In genomic region chr12:27551172-27551840, GRCh38 we compare ENCODE assay signal across 17 cellular contexts. TPM values are rescaled to one million over a fixed set of nuclear protein-coding genes. Genes with fewer than 3 reads are reported as not detected.
A peak's percentile ranks its signal among the peaks of the same experiment; 100 is the strongest.
DNase-seq lines count a peak whose midpoint lies in the region; ATAC-seq, FAIRE-seq and TF ChIP-seq lines count a peak whose summit lies in the region.
"Had no signal": no experiment of that assay in that cellular context is flagged by ENCODE, and none has a peak within 500 bp of the region (broad histone marks: within the 10 kb centered on the region; RNA-seq: fewer than 3 reads in every experiment).

No MANE protein-coding gene starts in this region.

- FAIRE-seq in HepG2 (lab: Jason Lieb, UNC) = no peak
- FAIRE-seq: GM12892 had no signal

- no peak for TF ChIP-seq EP300 in HepG2 (IDR thresholded peaks at IDR 0.05; ENCODE audit: low read depth in 2 of 2, low read length in 2 of 2)
- no peak for TF ChIP-seq EP300 in HepG2 (CRISPR knock-in tag; IDR thresholded peaks at IDR 0.05; ENCODE audit: borderline replicate concordance)

- no peaks in the 10 kb centered on the region for H4K20me1 ChIP-seq in HepG2 (ENCODE audit: insufficient read depth, low read length)

- TF ChIP-seq POLR2A in HepG2 (IDR thresholded peaks at IDR 0.05; ENCODE audit: insufficient read depth in 1 of 2, low read depth in 2 of 2, low read length in 2 of 2) (no peak), right lobe of liver (IDR thresholded peaks at IDR 0.05) (no peak)

- WGBS in HepG2 (ENCODE audit: low lambda C conversion rate) = 85% methylated on average over 9 of the region's 9 CpGs
- 48% methylated on average over 7 of the region's 9 CpGs for WGBS in right lobe of liver (ENCODE audit: insufficient coverage, low coverage, low lambda C conversion rate, missing lambda C conversion rate)

- in situ Hi-C loops in HepG2 (cut with HindIII; ENCODE audit: extremely low pct_ligation_motif_present, low pct_unique_long_range_greater_than_20kb) = no loop called here

- no peak overlapping the region for H3K4me3 Mint-ChIP-seq in progenitor cell of endocrine pancreas (ENCODE audit: low read depth)
- H3K4me3 Mint-ChIP-seq: activated naive CD8-positive, alpha-beta T cell treated with anti-CD3 and anti-CD28 coated beads for 36 hours; T-helper 1 cell treated with Interleukin-12 subunit alpha and Interleukin-12 subunit beta and Interleukin-4 antibody, amounts not matched to agents 30 μg/mL and 1 μg/mL, for 36 hours had no signal

- BruUV-seq in HepG2 (replicated peaks; lab: Mats Ljungman, UMichigan) = no TSS peak

- H3K4me2 ChIP-seq in HepG2 (ENCODE audit: low read depth, low read length) = no peak overlapping the region

- H3K36me3 ChIP-seq in HepG2 (replicated peaks in 1 of 2; ENCODE audit: control insufficient read depth in 1 of 2, insufficient read depth in 2 of 2, low read length in 2 of 2) = no peaks in the 10 kb centered on the region
- no peaks in the 10 kb centered on the region for H3K36me3 ChIP-seq in right lobe of liver
- H3K36me3 ChIP-seq: neutrophil had no signal

- no peaks in the 10 kb centered on the region for H3K9me3 Mint-ChIP-seq in progenitor cell of endocrine pancreas (ENCODE audit: low read depth)
- H3K9me3 Mint-ChIP-seq: activated naive CD8-positive, alpha-beta T cell treated with anti-CD3 and anti-CD28 coated beads for 36 hours; HFFc6; T-helper 1 cell treated with Interleukin-12 subunit alpha and Interleukin-12 subunit beta and Interleukin-4 antibody, amounts not matched to agents 30 μg/mL and 1 μg/mL, for 36 hours had no signal

- H3K4me1 ChIP-seq in HepG2 (ENCODE audit: insufficient read depth, low read length) (peaks cover 75% of the 10 kb centered on the region), right lobe of liver (peaks cover 0 to 55% (median 26%) of the 10 kb centered on the region in 4 donors)

- peaks cover 1% of the 10 kb centered on the region for H3K36me3 Mint-ChIP-seq in progenitor cell of endocrine pancreas (ENCODE audit: insufficient read depth)
- H3K36me3 Mint-ChIP-seq: activated naive CD8-positive, alpha-beta T cell treated with anti-CD3 and anti-CD28 coated beads for 36 hours had no signal

- H3K79me2 ChIP-seq in HepG2 (ENCODE audit: insufficient read depth, low read length) = peaks cover 33% of the 10 kb centered on the region

- ATAC-seq in HepG2 = no peak
- ATAC-seq in right lobe of liver = no peak
- no peak for ATAC-seq in GM21576 (IDR thresholded peaks at IDR 0.05; ENCODE audit: unreplicated experiment)
- no peak for ATAC-seq in GM18907 (IDR thresholded peaks at IDR 0.05; ENCODE audit: unreplicated experiment)

- TF ChIP-seq RAD21 in HepG2 (CRISPR knock-in tag; IDR thresholded peaks at IDR 0.05) = no peak

- DNase-seq in HepG2 (ENCODE audit: low spot score) (no peak), right lobe of liver (no peak), progenitor cell of endocrine pancreas (ENCODE audit: low spot score, unreplicated experiment) (no peak), activated gamma-delta T cell (lab: John Stamatoyannopoulos, UW) (no peak)
- DNase-seq: activated naive CD8-positive, alpha-beta T cell treated with anti-CD3 and anti-CD28 coated beads for 36 hours; activated T-cell treated with anti-CD3 and anti-CD28 coated beads for 4 hours; cerebellar nuclear complex; HFFc6; NCI-H187; NCI-H69 had no signal

- H3K27ac ChIP-seq in HepG2 (ENCODE audit: extremely low read length, insufficient read depth, low read length) (peak overlapping the region; percentile 86), right lobe of liver (no peak overlapping the region), layer of hippocampus (ENCODE audit: low read depth, low read length) (peak overlapping the region; percentile 94), skin epidermis (peak overlapping the region in 14 of 21 experiments; percentile 1 to 87 (median 48))
- H3K27ac ChIP-seq: neutrophil had no signal

- H3K4me3 ChIP-seq in HepG2 (replicated peaks in 1 of 3; ENCODE audit: insufficient read depth in 1 of 3, low read depth in 2 of 3, low read length in 3 of 3) (no peak overlapping the region), right lobe of liver (no peak overlapping the region), skin epidermis (no peak overlapping the region)

- POLR2A ChIA-PET in HepG2 (lab: Yijun Ruan, JAX) = interaction anchor here (1.4 to 5.1 kb wide), 2 partner anchors 24 to 27 kb away, joined by 5 to 65 read pairs; partner anchors contain the start of gene PPFIBP1

- no peak overlapping the region for H3K9ac ChIP-seq in HepG2 (ENCODE audit: insufficient read depth, low read depth, low read length)

- CTCF ChIA-PET in HepG2 (lab: Yijun Ruan, JAX; ENCODE audit: low intra/inter-chr PET ratio, low total read pairs) = no interaction called here

- no peaks in the 10 kb centered on the region for H3K9me3 ChIP-seq in HepG2 (ENCODE audit: low read length)
- H3K9me3 ChIP-seq in right lobe of liver = no peaks in the 10 kb centered on the region
- H3K9me3 ChIP-seq: neutrophil had no signal

- peaks cover 26% of the 10 kb centered on the region for H3K4me1 Mint-ChIP-seq in progenitor cell of endocrine pancreas (ENCODE audit: low read depth)

- TF ChIP-seq CTCF in HepG2 (CRISPR knock-in tag; IDR thresholded peaks at IDR 0.05) = no peak
- no peak for TF ChIP-seq CTCF in right lobe of liver (IDR thresholded peaks at IDR 0.05)
- TF ChIP-seq CTCF in progenitor cell of endocrine pancreas (IDR thresholded peaks at IDR 0.05; ENCODE audit: unreplicated experiment) = no peak

- intact Hi-C loops in HepG2 (cut with micrococcal nuclease; ENCODE audit: unreplicated experiment) = loop anchor here (10.0 kb wide), 1 partner anchor 153 kb away; no protein-coding TSS in a partner anchor
- intact Hi-C loops in right lobe of liver (cut with DNase I) = no loop called here

- no peak overlapping the region for H2AFZ ChIP-seq in HepG2 (ENCODE audit: low read length)

- H3K27ac Mint-ChIP-seq in progenitor cell of endocrine pancreas = no peak overlapping the region
- H3K27ac Mint-ChIP-seq: activated naive CD8-positive, alpha-beta T cell treated with anti-CD3 and anti-CD28 coated beads for 36 hours; T-helper 1 cell treated with Interleukin-12 subunit alpha and Interleukin-12 subunit beta and Interleukin-4 antibody, amounts not matched to agents 30 μg/mL and 1 μg/mL, for 36 hours had no signal

- no peaks in the 10 kb centered on the region for H3K27me3 ChIP-seq in HepG2 (ENCODE audit: control insufficient read depth in 1 of 2, insufficient read depth in 2 of 2, low read length in 2 of 2)
- H3K27me3 ChIP-seq in right lobe of liver = no peaks in the 10 kb centered on the region
- no peaks in the 10 kb centered on the region for H3K27me3 ChIP-seq in layer of hippocampus (ENCODE audit: control insufficient read depth, insufficient read depth, low read length)

- no peaks in the 10 kb centered on the region for H3K27me3 Mint-ChIP-seq in progenitor cell of endocrine pancreas

TF ChIP-seq in HepG2, 621 proteins besides CTCF, POLR2A, EP300 and RAD21:
- TF ChIP-seq ISX (CRISPR knock-in tag; conservative IDR thresholded peaks at IDR 0.05) (no peak), ARNT2 (CRISPR knock-in tag; IDR thresholded peaks at IDR 0.05; ENCODE audit: low read depth) (no peak), ZBTB44 (CRISPR knock-in tag; IDR thresholded peaks at IDR 0.05) (no peak), ZNF263 (CRISPR knock-in tag; IDR thresholded peaks at IDR 0.05) (peak; percentile 58; the same call in 1 of the 2 replicates)

RNA-seq across cellular contexts. Expression of gene PPFIBP1, which starts 27.3 kb away (rescaled TPM):
- total RNA-seq in HepG2 (2016; rRNA removed; fragmentation: Illumina TruSeq; extraction: Trizol) (21.8 and 32.0 TPM in 2 replicates), right lobe of liver (10 to 100 TPM; 24.1 to 53.9 (median 35.8) TPM), progenitor cell of endocrine pancreas (85.4 and 85.7 TPM in 2 replicates)
- 6.2 and 6.4 TPM in 2 replicates for total RNA-seq in HepG2 (2016; cell fraction: cytosol; rRNA removed; fragmentation: Illumina TruSeq; extraction: Trizol; ENCODE audit: low read depth)
- total RNA-seq in HepG2 (2016; cell fraction: insoluble cytoplasmic fraction; rRNA removed; fragmentation: Illumina TruSeq; extraction: Trizol) = 21.0 and 26.5 TPM in 2 replicates
- total RNA-seq in HepG2 (2016; cell fraction: membrane; rRNA removed; fragmentation: Illumina TruSeq; extraction: Trizol) = 8.1 and 10.1 TPM in 2 replicates
- 35.3 and 36.6 TPM in 2 replicates for total RNA-seq in HepG2 (2016; cell fraction: nucleus; rRNA removed; fragmentation: Illumina TruSeq; extraction: Trizol)
- 16.2 and 19.6 TPM in 2 replicates for polyA plus RNA-seq in HepG2 (2011; rRNA removed)
- polyA plus RNA-seq in HepG2 (2011; cell fraction: cytosol; rRNA removed) = 6.6 and 10.3 TPM in 2 replicates
- polyA plus RNA-seq in HepG2 (2011; cell fraction: nucleus; rRNA removed) = 19.9 and 28.8 TPM in 2 replicates
- polyA plus RNA-seq in HepG2 (2012) = 14.4 and 17.5 TPM in 2 replicates
- 0.42 and 0.76 TPM in 2 replicates for polyA plus RNA-seq in HepG2 (2016; cell fraction: cytosol; fragmentation: Illumina TruSeq; extraction: Trizol; ENCODE audit: low read depth)
- 13.2 and 13.8 TPM in 2 replicates for polyA plus RNA-seq in HepG2 (2016; cell fraction: insoluble cytoplasmic fraction; fragmentation: Illumina TruSeq; extraction: Trizol; ENCODE audit: low read depth)
- 1.9 and 2.3 TPM in 2 replicates for polyA plus RNA-seq in HepG2 (2016; cell fraction: membrane; fragmentation: Illumina TruSeq; extraction: Trizol; ENCODE audit: low read depth)
- 21.9 and 25.0 TPM in 2 replicates for polyA plus RNA-seq in HepG2 (2016; cell fraction: nucleus; fragmentation: Illumina TruSeq; extraction: Trizol; ENCODE audit: insufficient read depth, low read depth)
- polyA minus RNA-seq in HepG2 (2011; rRNA and poly(A)+ RNA removed; ENCODE audit: low replicate concordance) = 18.5 and 40.1 TPM in 2 replicates
- polyA minus RNA-seq in HepG2 (2011; cell fraction: cytosol; rRNA and poly(A)+ RNA removed) = 15.6 and 16.2 TPM in 2 replicates
- 89.9 and 122 TPM in 2 replicates for polyA minus RNA-seq in HepG2 (2011; cell fraction: nucleus; rRNA and poly(A)+ RNA removed)

Comparison
In these comparisons a context has a peak if more than half of its experiments do, and no peak if none do; other contexts are left out.
1. H3K27ac ChIP-seq: peak in HepG2 (single experiment), layer of hippocampus (single experiment) and skin epidermis (14 of 21); none in right lobe of liver (0 of 3).